1 cellular context compared by ENCODE assay signal in genomic region chr9:135422340-135422944, GRCh38.
TF ChIP-seq lines count a peak whose summit lies in the region.

No MANE protein-coding gene starts in this region.

TF ChIP-seq in K562, 482 proteins besides CTCF, POLR2A, EP300 and RAD21 (continued from another document):
- TF ChIP-seq RREB1 (CRISPR knock-in tag; IDR thresholded peaks at IDR 0.05) (no peak), GABPA (tag; conservative IDR thresholded peaks at IDR 0.05; ENCODE audit: low read depth) (no peak), HCFC1 (IDR thresholded peaks at IDR 0.05; ENCODE audit: low read depth, low read length) (no peak), DACH1 (IDR thresholded peaks at IDR 0.05; ENCODE audit: partially characterized antibody) (no peak), TAL1 (IDR thresholded peaks at IDR 0.05) (no peak), MIER1 (IDR thresholded peaks at IDR 0.05; ENCODE audit: low read depth) (no peak), EGR1 (conservative IDR thresholded peaks at IDR 0.05) (no peak)
